ENCODE assay signal across 1 cellular context in genomic region chr20:51060301-51060700, GRCh38.
TF ChIP-seq lines count a peak whose summit lies in the region.

No MANE protein-coding gene starts in this region.

TF ChIP-seq in K562, 482 proteins besides CTCF, POLR2A, EP300 and RAD21:
- no peak for TF ChIP-seq ZNF561 (CRISPR knock-in tag; conservative IDR thresholded peaks at IDR 0.05)
- TF ChIP-seq NRF1 (conservative IDR thresholded peaks at IDR 0.05 in 1 of 2, IDR thresholded peaks at IDR 0.05 in 1 of 2) = peak; percentile 8 to 28; a peak in 1 of 4 replicates
